In genomic region chr16:7405166-7405565, GRCh38 we compare ENCODE assay signal across 9 cellular contexts.
DNase-seq lines count a peak whose midpoint lies in the region; ATAC-seq and TF ChIP-seq lines count a peak whose summit lies in the region.
"Had no signal": no experiment of that assay in that cellular context is flagged by ENCODE, and none has a peak within 500 bp of the region (broad histone marks: within the 10 kb centered on the region; RNA-seq: fewer than 3 reads in every experiment).

No MANE protein-coding gene starts in this region.

- no peak overlapping the region for H3K4me3 Mint-ChIP-seq in stimulated activated naive B cell treated with anti-CD40 and anti-IgM and Interleukin-4, amounts not matched to agents 10 μg/mL and 1 μg/mL and 100 μg/mL, for 72 hours

- no peaks in the 10 kb centered on the region for H3K4me1 Mint-ChIP-seq in stimulated activated naive B cell treated with anti-CD40 and anti-IgM and Interleukin-4, amounts not matched to agents 10 μg/mL and 1 μg/mL and 100 μg/mL, for 72 hours

- no peak overlapping the region for H3K27ac ChIP-seq in foreskin keratinocyte

- TF ChIP-seq CTCF in foreskin keratinocyte (conservative IDR thresholded peaks at IDR 0.05) = no peak

- peaks cover 0 to 6% of the 10 kb centered on the region in 2 donors for H3K27me3 Mint-ChIP-seq in stimulated activated naive B cell treated with anti-CD40 and anti-IgM and Interleukin-4, amounts not matched to agents 10 μg/mL and 1 μg/mL and 100 μg/mL, for 72 hours

- H3K9me3 Mint-ChIP-seq in stimulated activated naive B cell treated with anti-CD40 and anti-IgM and Interleukin-4, amounts not matched to agents 10 μg/mL and 1 μg/mL and 100 μg/mL, for 72 hours = peaks cover 0 to 2% of the 10 kb centered on the region in 2 donors

- H3K27ac Mint-ChIP-seq in stimulated activated naive B cell treated with anti-CD40 and anti-IgM and Interleukin-4, amounts not matched to agents 10 μg/mL and 1 μg/mL and 100 μg/mL, for 72 hours = no peak overlapping the region

- DNase-seq in DMS79 treated with DMSO at 0.1 percent for 48 hours (lab: John Stamatoyannopoulos, UW) = peak; percentile 89
- DNase-seq in NCI-H526 (lab: John Stamatoyannopoulos, UW) = peak; percentile 38 to 82
- DNase-seq in foreskin keratinocyte = no peak
- DNase-seq in occipital lobe (lab: John Stamatoyannopoulos, UW) = peak; percentile 80
- no peak for DNase-seq in dermis blood vessel endothelial cell
- no peak for DNase-seq in stimulated activated naive B cell treated with anti-CD40 and anti-IgM and Interleukin-4, amounts not matched to agents 10 μg/mL and 1 μg/mL and 100 μg/mL, for 72 hours
- DNase-seq: IMR-90 had no signal

- H3K36me3 Mint-ChIP-seq in stimulated activated naive B cell treated with anti-CD40 and anti-IgM and Interleukin-4, amounts not matched to agents 10 μg/mL and 1 μg/mL and 100 μg/mL, for 72 hours = no peaks in the 10 kb centered on the region

- no peaks in the 10 kb centered on the region for H3K4me1 ChIP-seq in foreskin keratinocyte

- H3K27me3 ChIP-seq in foreskin keratinocyte = no peaks in the 10 kb centered on the region

- ATAC-seq in foreskin keratinocyte (peak; percentile 18), HG02610 (IDR thresholded peaks at IDR 0.05; ENCODE audit: unreplicated experiment) (no peak), HG02973 (IDR thresholded peaks at IDR 0.05; ENCODE audit: unreplicated experiment) (no peak)
- ATAC-seq in stimulated activated naive B cell treated with anti-CD40 and anti-IgM and Interleukin-4, amounts not matched to agents 10 μg/mL and 1 μg/mL and 100 μg/mL, for 72 hours (replicated peaks) = no peak

Comparison
In these comparisons a context has a peak if more than half of its experiments do, and no peak if none do; other contexts are left out.
1. DNase-seq: peak in DMS79 treated with DMSO at 0.1 percent for 48 hours (single experiment), NCI-H526 (2 of 2) and occipital lobe (single experiment); none in foreskin keratinocyte (0 of 2), dermis blood vessel endothelial cell (single experiment) and stimulated activated naive B cell treated with anti-CD40 and anti-IgM and Interleukin-4, amounts not matched to agents 10 μg/mL and 1 μg/mL and 100 μg/mL, for 72 hours (single experiment).